8 cellular contexts compared by ENCODE assay signal in genomic region chr7:98641646-98642489, GRCh38. TPM values are rescaled to one million over a fixed set of nuclear protein-coding genes. Genes with fewer than 3 reads are reported as not detected.
DNase-seq lines count a peak whose midpoint lies in the region; ATAC-seq and TF ChIP-seq lines count a peak whose summit lies in the region.

No MANE protein-coding gene starts in this region.

- TF ChIP-seq CTCF in fibroblast of pulmonary artery (IDR thresholded peaks at IDR 0.05; ENCODE audit: low read length, missing control alignments) (no peak), upper lobe of left lung (IDR thresholded peaks at IDR 0.05) (no peak)

- H3K4me1 Mint-ChIP-seq in T-helper 2 cell treated with Interferon-gamma antibody and Interleukin-4, amounts not matched to agents 5 μg/mL and 100 μg/mL, for 36 hours (ENCODE audit: low read depth), result no peaks in the 10 kb centered on the region

- no peak overlapping the region for H3K4me3 Mint-ChIP-seq in T-helper 2 cell treated with Interferon-gamma antibody and Interleukin-4, amounts not matched to agents 5 μg/mL and 100 μg/mL, for 36 hours

- no peak for TF ChIP-seq EP300 in upper lobe of left lung (IDR thresholded peaks at IDR 0.05)

- H3K4me1 ChIP-seq in upper lobe of left lung, result no peaks in the 10 kb centered on the region

- 27 to 29% methylated on average over 10 to 15 of the region's 15 CpGs for WGBS in upper lobe of left lung, 2 donors

- H3K9me3 Mint-ChIP-seq in T-helper 2 cell treated with Interferon-gamma antibody and Interleukin-4, amounts not matched to agents 5 μg/mL and 100 μg/mL, for 36 hours, result peaks cover 16% of the 10 kb centered on the region

- peaks cover 0 to 9% (median 7%) of the 10 kb centered on the region in 4 donors for H3K9me3 ChIP-seq in upper lobe of left lung

- no peaks in the 10 kb centered on the region for H3K27me3 Mint-ChIP-seq in T-helper 2 cell treated with Interferon-gamma antibody and Interleukin-4, amounts not matched to agents 5 μg/mL and 100 μg/mL, for 36 hours (ENCODE audit: low read depth)

- H3K27me3 ChIP-seq in upper lobe of left lung, result no peaks in the 10 kb centered on the region

- peak; percentile 57 for ATAC-seq in GM18508 (IDR thresholded peaks at IDR 0.05; ENCODE audit: insufficient read depth, unreplicated experiment)
- peak; percentile 70 for ATAC-seq in GM21717 (IDR thresholded peaks at IDR 0.05; ENCODE audit: unreplicated experiment)
- peak; percentile 73 for ATAC-seq in HG03575 (IDR thresholded peaks at IDR 0.05; ENCODE audit: extremely low read depth, insufficient number of reproducible peaks, low FRiP score, unreplicated experiment)
- ATAC-seq in upper lobe of left lung (ENCODE audit: low FRiP score in 2 of 2), result no peak

- H3K4me3 ChIP-seq in fibroblast of pulmonary artery (replicated peaks; ENCODE audit: low read depth, low read length), result no peak overlapping the region
- H3K4me3 ChIP-seq in upper lobe of left lung, result no peak overlapping the region

- no peaks in the 10 kb centered on the region for H3K36me3 Mint-ChIP-seq in T-helper 2 cell treated with Interferon-gamma antibody and Interleukin-4, amounts not matched to agents 5 μg/mL and 100 μg/mL, for 36 hours (ENCODE audit: low read depth)

- no peak overlapping the region for H3K27ac Mint-ChIP-seq in T-helper 2 cell treated with Interferon-gamma antibody and Interleukin-4, amounts not matched to agents 5 μg/mL and 100 μg/mL, for 36 hours

- TF ChIP-seq POLR2A in upper lobe of left lung (IDR thresholded peaks at IDR 0.05), result no peak

- DNase-seq in fibroblast of pulmonary artery (ENCODE audit: low read depth) (peak; percentile 51), upper lobe of left lung (no peak), EL (no peak)
- no peak for DNase-seq in stimulated activated CD4-positive, alpha-beta T cell treated with anti-CD3 and anti-CD28 coated beads, Interleukin-4, amount 100 ng/mL, for 1 hour
- no peak for DNase-seq in T-helper 2 cell treated with Interferon-gamma antibody and Interleukin-4, amounts not matched to agents 5 μg/mL and 100 μg/mL, for 36 hours (ENCODE audit: low spot score)

- no peaks in the 10 kb centered on the region for H3K36me3 ChIP-seq in upper lobe of left lung

- no peak overlapping the region for H3K27ac ChIP-seq in upper lobe of left lung

RNA-seq across cellular contexts. Expression of gene NPTX2, which starts 24.8 kb away (rescaled TPM):
- 1 to 10 TPM in 2 of 6 donors, under 1 TPM in 2, not detected in 2; 0.30 to 1.3 (median 0.95) TPM for total RNA-seq in upper lobe of left lung

Comparison
In these comparisons a context has a peak if more than half of its experiments do, and no peak if none do; other contexts are left out.
1. ATAC-seq: peak in GM18508 (single experiment), GM21717 (single experiment) and HG03575 (single experiment); none in upper lobe of left lung (0 of 2).